ENCODE assay signal across 1 cellular context in the genomic region with DNA sequence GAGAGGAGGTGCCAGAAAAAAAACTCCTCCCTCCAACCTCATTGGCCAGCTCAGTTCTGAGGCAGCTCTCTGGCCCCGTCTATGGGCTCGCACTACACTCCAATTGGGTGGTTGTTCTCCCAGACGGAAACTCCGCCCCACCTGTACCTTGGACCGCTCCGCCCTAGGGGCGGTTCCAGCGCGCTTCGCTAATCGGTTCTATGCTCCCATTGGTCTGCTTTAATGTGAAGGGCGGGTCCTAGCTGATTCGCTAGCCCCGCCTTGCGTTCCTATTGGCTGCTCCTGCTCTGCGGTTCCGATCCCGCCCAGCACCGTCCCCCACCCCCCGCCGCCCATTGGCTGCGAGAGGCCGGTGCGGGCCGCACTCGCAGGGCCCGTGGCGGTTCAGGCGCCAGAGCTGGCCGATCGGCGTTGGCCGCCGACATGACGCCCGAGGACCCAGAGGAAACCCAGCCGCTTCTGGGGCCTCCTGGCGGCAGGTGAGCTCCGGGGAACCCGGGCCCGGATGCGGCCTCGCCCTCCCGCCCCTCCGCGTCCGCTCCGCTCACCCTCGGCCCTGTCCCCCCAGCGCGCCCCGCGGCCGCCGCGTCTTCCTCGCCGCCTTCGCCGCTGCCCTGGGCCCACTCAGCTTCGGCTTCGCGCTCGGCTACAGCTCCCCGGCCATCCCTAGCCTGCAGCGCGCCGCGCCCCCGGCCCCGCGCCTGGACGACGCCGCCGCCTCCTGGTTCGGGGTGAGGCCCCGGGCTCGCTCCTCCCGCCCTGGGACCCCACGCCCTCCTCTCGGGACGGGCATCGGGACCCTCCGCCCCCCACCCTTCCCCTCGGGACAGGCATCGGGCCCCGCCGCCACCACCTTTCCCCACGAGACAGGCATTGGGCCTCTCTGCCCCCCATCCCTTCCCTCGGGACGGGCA.
TF ChIP-seq lines count a peak whose summit lies in the region.

A gene with protein sequence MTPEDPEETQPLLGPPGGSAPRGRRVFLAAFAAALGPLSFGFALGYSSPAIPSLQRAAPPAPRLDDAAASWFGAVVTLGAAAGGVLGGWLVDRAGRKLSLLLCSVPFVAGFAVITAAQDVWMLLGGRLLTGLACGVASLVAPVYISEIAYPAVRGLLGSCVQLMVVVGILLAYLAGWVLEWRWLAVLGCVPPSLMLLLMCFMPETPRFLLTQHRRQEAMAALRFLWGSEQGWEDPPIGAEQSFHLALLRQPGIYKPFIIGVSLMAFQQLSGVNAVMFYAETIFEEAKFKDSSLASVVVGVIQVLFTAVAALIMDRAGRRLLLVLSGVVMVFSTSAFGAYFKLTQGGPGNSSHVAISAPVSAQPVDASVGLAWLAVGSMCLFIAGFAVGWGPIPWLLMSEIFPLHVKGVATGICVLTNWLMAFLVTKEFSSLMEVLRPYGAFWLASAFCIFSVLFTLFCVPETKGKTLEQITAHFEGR (plus strand): TSS at position 362 of the 914 bp plus-strand sequence. CDS start 62 bp downstream, at position 424.

TF ChIP-seq in K562, 482 proteins besides CTCF, POLR2A, EP300 and RAD21 (continued from another document and continues in another):
- TF ChIP-seq, protein P1, sequence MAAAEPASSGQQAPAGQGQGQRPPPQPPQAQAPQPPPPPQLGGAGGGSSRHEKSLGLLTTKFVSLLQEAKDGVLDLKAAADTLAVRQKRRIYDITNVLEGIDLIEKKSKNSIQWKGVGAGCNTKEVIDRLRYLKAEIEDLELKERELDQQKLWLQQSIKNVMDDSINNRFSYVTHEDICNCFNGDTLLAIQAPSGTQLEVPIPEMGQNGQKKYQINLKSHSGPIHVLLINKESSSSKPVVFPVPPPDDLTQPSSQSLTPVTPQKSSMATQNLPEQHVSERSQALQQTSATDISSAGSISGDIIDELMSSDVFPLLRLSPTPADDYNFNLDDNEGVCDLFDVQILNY (CRISPR knock-in tag; IDR thresholded peaks at IDR 0.05): no peak; the same call in 1 of the 2 replicates
- TF ChIP-seq MXI1 (IDR thresholded peaks at IDR 0.05; ENCODE audit: low read depth, low read length) (no peak), ZNF75A (CRISPR knock-in tag; IDR thresholded peaks at IDR 0.05) (no peak), POLR2H (tag; IDR thresholded peaks at IDR 0.05; ENCODE audit: low read depth) (no peak), HOXB6 (CRISPR knock-in tag; IDR thresholded peaks at IDR 0.05; ENCODE audit: borderline replicate concordance) (no peak), NELFE (IDR thresholded peaks at IDR 0.05; ENCODE audit: insufficient read depth, insufficient read length) (no peak), HEY1 (CRISPR knock-in tag; IDR thresholded peaks at IDR 0.05; ENCODE audit: borderline replicate concordance) (no peak), TRIM28 (IDR thresholded peaks at IDR 0.05) (no peak), ATF1 (CRISPR knock-in tag; IDR thresholded peaks at IDR 0.05) (no peak), ATF1 (tag; IDR thresholded peaks at IDR 0.05) (peak; percentile 73), IFI16 (CRISPR knock-in tag; IDR thresholded peaks at IDR 0.05) (no peak), HSF4 (CRISPR knock-in tag; IDR thresholded peaks at IDR 0.05; ENCODE audit: borderline replicate concordance) (no peak), SLC30A9 (CRISPR knock-in tag; IDR thresholded peaks at IDR 0.05) (no peak), DACH1 (IDR thresholded peaks at IDR 0.05; ENCODE audit: partially characterized antibody) (no peak), SMAD1 (IDR thresholded peaks at IDR 0.05; ENCODE audit: low read depth, low read length, partially characterized antibody) (no peak), BRD4 (IDR thresholded peaks at IDR 0.05) (no peak), HDAC8 (tag; IDR thresholded peaks at IDR 0.05) (peak; percentile 48; the same call in 1 of the 2 replicates), ZNF311 (CRISPR knock-in tag; IDR thresholded peaks at IDR 0.05) (no peak), PHTF2 (CRISPR knock-in tag; IDR thresholded peaks at IDR 0.05) (no peak), HLTF (IDR thresholded peaks at IDR 0.05) (no peak), PPARD (CRISPR knock-in tag; IDR thresholded peaks at IDR 0.05) (no peak), ZC3H4 (CRISPR knock-in tag; IDR thresholded peaks at IDR 0.05; ENCODE audit: borderline replicate concordance) (no peak), HIVEP1 (CRISPR knock-in tag; IDR thresholded peaks at IDR 0.05) (no peak), CAMTA2 (CRISPR knock-in tag; conservative IDR thresholded peaks at IDR 0.05) (no peak), POLR2AphosphoS5 (IDR thresholded peaks at IDR 0.05; ENCODE audit: control insufficient read depth, insufficient read depth, low read depth, low read length) (0 out of 2 replicates have a peak, but pooled peaks have one; percentile 31), TRIM24 (IDR thresholded peaks at IDR 0.05) (no peak), ZNF143 (CRISPR knock-in tag; IDR thresholded peaks at IDR 0.05) (no peak), SRSF7 (optimal IDR thresholded peaks at IDR 0.05; ENCODE audit: low read depth, low read length) (no peak), STAG1 (CRISPR knock-in tag; IDR thresholded peaks at IDR 0.05; ENCODE audit: borderline replicate concordance) (0 out of 2 replicates have a peak, but pooled peaks have one; percentile 27), TCF3 (CRISPR knock-in tag; IDR thresholded peaks at IDR 0.05) (no peak)
- TF ChIP-seq, protein P2, sequence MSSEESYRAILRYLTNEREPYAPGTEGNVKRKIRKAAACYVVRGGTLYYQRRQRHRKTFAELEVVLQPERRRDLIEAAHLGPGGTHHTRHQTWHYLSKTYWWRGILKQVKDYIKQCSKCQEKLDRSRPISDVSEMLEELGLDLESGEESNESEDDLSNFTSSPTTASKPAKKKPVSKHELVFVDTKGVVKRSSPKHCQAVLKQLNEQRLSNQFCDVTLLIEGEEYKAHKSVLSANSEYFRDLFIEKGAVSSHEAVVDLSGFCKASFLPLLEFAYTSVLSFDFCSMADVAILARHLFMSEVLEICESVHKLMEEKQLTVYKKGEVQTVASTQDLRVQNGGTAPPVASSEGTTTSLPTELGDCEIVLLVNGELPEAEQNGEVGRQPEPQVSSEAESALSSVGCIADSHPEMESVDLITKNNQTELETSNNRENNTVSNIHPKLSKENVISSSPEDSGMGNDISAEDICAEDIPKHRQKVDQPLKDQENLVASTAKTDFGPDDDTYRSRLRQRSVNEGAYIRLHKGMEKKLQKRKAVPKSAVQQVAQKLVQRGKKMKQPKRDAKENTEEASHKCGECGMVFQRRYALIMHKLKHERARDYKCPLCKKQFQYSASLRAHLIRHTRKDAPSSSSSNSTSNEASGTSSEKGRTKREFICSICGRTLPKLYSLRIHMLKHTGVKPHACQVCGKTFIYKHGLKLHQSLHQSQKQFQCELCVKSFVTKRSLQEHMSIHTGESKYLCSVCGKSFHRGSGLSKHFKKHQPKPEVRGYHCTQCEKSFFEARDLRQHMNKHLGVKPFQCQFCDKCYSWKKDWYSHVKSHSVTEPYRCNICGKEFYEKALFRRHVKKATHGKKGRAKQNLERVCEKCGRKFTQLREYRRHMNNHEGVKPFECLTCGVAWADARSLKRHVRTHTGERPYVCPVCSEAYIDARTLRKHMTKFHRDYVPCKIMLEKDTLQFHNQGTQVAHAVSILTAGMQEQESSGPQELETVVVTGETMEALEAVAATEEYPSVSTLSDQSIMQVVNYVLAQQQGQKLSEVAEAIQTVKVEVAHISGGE (CRISPR knock-in tag; IDR thresholded peaks at IDR 0.05): no peak
- TF ChIP-seq, protein P3, sequence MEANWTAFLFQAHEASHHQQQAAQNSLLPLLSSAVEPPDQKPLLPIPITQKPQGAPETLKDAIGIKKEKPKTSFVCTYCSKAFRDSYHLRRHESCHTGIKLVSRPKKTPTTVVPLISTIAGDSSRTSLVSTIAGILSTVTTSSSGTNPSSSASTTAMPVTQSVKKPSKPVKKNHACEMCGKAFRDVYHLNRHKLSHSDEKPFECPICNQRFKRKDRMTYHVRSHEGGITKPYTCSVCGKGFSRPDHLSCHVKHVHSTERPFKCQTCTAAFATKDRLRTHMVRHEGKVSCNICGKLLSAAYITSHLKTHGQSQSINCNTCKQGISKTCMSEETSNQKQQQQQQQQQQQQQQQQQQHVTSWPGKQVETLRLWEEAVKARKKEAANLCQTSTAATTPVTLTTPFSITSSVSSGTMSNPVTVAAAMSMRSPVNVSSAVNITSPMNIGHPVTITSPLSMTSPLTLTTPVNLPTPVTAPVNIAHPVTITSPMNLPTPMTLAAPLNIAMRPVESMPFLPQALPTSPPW (CRISPR knock-in tag; IDR thresholded peaks at IDR 0.05): peak; percentile 44
- TF ChIP-seq, protein P4, sequence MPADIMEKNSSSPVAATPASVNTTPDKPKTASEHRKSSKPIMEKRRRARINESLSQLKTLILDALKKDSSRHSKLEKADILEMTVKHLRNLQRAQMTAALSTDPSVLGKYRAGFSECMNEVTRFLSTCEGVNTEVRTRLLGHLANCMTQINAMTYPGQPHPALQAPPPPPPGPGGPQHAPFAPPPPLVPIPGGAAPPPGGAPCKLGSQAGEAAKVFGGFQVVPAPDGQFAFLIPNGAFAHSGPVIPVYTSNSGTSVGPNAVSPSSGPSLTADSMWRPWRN (IDR thresholded peaks at IDR 0.05; ENCODE audit: low read depth): no peak
- TF ChIP-seq, protein P5, sequence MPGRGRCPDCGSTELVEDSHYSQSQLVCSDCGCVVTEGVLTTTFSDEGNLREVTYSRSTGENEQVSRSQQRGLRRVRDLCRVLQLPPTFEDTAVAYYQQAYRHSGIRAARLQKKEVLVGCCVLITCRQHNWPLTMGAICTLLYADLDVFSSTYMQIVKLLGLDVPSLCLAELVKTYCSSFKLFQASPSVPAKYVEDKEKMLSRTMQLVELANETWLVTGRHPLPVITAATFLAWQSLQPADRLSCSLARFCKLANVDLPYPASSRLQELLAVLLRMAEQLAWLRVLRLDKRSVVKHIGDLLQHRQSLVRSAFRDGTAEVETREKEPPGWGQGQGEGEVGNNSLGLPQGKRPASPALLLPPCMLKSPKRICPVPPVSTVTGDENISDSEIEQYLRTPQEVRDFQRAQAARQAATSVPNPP (IDR thresholded peaks at IDR 0.05; ENCODE audit: borderline replicate concordance, insufficient read depth, insufficient read length): no peak
- TF ChIP-seq, protein P6, sequence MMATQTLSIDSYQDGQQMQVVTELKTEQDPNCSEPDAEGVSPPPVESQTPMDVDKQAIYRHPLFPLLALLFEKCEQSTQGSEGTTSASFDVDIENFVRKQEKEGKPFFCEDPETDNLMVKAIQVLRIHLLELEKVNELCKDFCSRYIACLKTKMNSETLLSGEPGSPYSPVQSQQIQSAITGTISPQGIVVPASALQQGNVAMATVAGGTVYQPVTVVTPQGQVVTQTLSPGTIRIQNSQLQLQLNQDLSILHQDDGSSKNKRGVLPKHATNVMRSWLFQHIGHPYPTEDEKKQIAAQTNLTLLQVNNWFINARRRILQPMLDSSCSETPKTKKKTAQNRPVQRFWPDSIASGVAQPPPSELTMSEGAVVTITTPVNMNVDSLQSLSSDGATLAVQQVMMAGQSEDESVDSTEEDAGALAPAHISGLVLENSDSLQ (IDR thresholded peaks at IDR 0.05): peak; percentile 96
- TF ChIP-seq, protein P7, sequence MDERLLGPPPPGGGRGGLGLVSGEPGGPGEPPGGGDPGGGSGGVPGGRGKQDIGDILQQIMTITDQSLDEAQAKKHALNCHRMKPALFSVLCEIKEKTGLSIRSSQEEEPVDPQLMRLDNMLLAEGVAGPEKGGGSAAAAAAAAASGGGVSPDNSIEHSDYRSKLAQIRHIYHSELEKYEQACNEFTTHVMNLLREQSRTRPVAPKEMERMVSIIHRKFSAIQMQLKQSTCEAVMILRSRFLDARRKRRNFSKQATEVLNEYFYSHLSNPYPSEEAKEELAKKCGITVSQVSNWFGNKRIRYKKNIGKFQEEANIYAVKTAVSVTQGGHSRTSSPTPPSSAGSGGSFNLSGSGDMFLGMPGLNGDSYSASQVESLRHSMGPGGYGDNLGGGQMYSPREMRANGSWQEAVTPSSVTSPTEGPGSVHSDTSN (CRISPR knock-in tag; IDR thresholded peaks at IDR 0.05; ENCODE audit: low read depth): no peak
- TF ChIP-seq, protein P7 (tag; conservative IDR thresholded peaks at IDR 0.05; ENCODE audit: low read depth): peak; percentile 64
- TF ChIP-seq, protein P8, sequence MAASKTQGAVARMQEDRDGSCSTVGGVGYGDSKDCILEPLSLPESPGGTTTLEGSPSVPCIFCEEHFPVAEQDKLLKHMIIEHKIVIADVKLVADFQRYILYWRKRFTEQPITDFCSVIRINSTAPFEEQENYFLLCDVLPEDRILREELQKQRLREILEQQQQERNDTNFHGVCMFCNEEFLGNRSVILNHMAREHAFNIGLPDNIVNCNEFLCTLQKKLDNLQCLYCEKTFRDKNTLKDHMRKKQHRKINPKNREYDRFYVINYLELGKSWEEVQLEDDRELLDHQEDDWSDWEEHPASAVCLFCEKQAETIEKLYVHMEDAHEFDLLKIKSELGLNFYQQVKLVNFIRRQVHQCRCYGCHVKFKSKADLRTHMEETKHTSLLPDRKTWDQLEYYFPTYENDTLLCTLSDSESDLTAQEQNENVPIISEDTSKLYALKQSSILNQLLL (CRISPR knock-in tag; IDR thresholded peaks at IDR 0.05; ENCODE audit: borderline replicate concordance): no peak
- TF ChIP-seq, protein P9, sequence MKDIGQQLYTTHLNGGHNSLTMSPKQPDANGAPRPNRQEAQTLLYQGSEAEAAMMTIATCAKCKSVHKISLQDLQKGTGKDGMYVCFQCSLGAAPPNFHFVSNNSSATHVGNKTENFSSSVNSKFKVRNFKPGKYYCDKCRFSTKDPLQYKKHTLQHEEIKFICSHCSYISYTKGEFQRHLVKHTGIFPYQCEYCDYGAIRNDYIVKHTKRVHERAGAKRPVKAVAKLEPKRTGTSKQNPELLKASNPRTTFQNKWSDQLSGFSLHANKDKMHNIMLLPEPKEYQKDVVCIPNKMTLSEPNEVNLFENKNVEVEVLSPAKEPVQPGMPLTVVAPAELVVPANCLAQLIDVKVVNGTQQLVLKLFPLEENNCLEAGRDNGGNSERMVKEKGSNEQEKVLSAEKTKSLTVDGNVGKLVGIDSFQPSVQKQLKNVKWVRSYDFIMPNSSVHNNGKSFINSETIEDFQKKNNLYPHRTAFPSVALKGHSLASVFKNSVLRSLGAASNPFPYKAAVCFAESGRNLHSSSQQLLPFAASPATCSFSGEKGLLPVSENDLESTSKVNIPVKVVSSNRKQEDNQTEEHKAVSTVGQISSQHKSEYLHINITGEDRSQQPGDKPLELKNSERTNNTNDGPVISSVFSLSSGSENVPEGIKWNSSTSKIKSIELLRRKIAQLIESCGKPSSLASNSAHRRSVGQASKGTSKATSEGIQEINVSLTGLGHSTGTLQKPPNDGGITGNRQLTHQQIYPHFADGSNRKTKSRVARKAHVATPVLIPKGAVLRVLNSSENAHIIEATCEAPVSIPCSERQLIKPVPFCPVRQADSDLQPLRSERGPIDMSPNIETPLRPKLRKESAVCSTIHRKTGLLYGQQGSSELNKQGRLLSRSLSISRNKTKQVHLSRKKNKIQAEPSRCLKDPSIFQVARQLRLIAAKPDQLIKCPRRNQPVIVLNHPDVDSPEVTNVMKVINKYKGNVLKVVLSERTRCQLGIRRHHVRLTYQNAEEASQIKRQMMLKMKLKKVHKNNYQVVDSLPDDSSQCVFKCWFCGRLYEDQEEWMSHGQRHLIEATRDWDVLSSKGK (CRISPR knock-in tag; IDR thresholded peaks at IDR 0.05): no peak
